1 cellular context compared by ENCODE assay signal in the genomic region with DNA sequence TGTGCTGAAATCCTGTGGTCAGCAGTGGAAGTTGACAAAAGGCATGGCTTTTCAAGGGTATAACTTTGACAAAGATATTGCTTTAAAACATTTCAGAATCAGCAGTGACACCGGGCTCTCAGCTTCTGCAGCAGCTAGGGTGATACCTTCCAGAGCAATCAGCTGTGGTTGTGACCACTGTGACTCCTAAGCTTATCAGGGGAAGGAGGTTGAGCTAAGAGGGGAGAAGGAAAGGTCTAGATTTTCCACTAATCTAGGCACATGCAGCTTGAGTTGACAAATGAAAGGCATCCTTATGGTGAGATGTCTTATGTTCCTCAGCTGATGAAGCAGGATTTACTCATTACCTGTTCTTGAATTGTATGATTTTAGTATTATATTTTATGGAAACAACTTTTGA.
TF ChIP-seq lines count a peak whose summit lies in the region.

No MANE protein-coding gene starts in this region.

TF ChIP-seq in K562, 482 proteins besides CTCF, POLR2A, EP300 and RAD21:
- peak; percentile 45; the same call in 1 of the 2 replicates for TF ChIP-seq CBFA2T2 (conservative IDR thresholded peaks at IDR 0.05)
- TF ChIP-seq ZNF133 (CRISPR knock-in tag; IDR thresholded peaks at IDR 0.05): no peak
- TF ChIP-seq RBM34 (IDR thresholded peaks at IDR 0.05; ENCODE audit: borderline replicate concordance, insufficient read depth, low read length): no peak
- peak; percentile 61 for TF ChIP-seq TCF3 (CRISPR knock-in tag; IDR thresholded peaks at IDR 0.05)
- no peak for TF ChIP-seq POLR2AphosphoS2 (IDR thresholded peaks at IDR 0.05; ENCODE audit: low read length)
- TF ChIP-seq DPF2 (IDR thresholded peaks at IDR 0.05): 0 out of 2 replicates have a peak, but pooled peaks have one; percentile 17
- peak; percentile 32; the same call in 1 of the 2 replicates for TF ChIP-seq TEAD4 (IDR thresholded peaks at IDR 0.05; ENCODE audit: low read length)
- no peak for TF ChIP-seq TEAD4 (CRISPR knock-in tag; IDR thresholded peaks at IDR 0.05; ENCODE audit: borderline replicate concordance)
- TF ChIP-seq, protein P1, sequence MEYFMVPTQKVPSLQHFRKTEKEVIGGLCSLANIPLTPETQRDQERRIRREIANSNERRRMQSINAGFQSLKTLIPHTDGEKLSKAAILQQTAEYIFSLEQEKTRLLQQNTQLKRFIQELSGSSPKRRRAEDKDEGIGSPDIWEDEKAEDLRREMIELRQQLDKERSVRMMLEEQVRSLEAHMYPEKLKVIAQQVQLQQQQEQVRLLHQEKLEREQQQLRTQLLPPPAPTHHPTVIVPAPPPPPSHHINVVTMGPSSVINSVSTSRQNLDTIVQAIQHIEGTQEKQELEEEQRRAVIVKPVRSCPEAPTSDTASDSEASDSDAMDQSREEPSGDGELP (CRISPR knock-in tag; IDR thresholded peaks at IDR 0.05; ENCODE audit: borderline replicate concordance): peak; percentile 36; the same call in 1 of the 2 replicates
- TF ChIP-seq, protein P2, sequence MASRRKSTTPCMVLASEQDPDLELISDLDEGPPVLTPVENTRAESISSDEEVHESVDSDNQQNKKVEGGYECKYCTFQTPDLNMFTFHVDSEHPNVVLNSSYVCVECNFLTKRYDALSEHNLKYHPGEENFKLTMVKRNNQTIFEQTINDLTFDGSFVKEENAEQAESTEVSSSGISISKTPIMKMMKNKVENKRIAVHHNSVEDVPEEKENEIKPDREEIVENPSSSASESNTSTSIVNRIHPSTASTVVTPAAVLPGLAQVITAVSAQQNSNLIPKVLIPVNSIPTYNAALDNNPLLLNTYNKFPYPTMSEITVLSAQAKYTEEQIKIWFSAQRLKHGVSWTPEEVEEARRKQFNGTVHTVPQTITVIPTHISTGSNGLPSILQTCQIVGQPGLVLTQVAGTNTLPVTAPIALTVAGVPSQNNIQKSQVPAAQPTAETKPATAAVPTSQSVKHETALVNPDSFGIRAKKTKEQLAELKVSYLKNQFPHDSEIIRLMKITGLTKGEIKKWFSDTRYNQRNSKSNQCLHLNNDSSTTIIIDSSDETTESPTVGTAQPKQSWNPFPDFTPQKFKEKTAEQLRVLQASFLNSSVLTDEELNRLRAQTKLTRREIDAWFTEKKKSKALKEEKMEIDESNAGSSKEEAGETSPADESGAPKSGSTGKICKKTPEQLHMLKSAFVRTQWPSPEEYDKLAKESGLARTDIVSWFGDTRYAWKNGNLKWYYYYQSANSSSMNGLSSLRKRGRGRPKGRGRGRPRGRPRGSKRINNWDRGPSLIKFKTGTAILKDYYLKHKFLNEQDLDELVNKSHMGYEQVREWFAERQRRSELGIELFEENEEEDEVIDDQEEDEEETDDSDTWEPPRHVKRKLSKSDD (conservative IDR thresholded peaks at IDR 0.05; ENCODE audit: low read length): no peak
- peak in 1 of 2 experiments; percentile 61; a peak in 1 of 4 replicates for TF ChIP-seq RCOR1 (IDR thresholded peaks at IDR 0.05; ENCODE audit: borderline replicate concordance in 1 of 2, low read depth in 2 of 2, low read length in 2 of 2)
- 0 out of 2 replicates have a peak, but pooled peaks have one; percentile 24 for TF ChIP-seq TAL1 (IDR thresholded peaks at IDR 0.05)
- TF ChIP-seq KDM1A (IDR thresholded peaks at IDR 0.05): peak; percentile 35 to 44; a peak in 2 of 4 replicates
- TF ChIP-seq ZNF134 (CRISPR knock-in tag; conservative IDR thresholded peaks at IDR 0.05): peak; percentile 87
- peak; percentile 31; the same call in 1 of the 2 replicates for TF ChIP-seq BHLHE40 (IDR thresholded peaks at IDR 0.05; ENCODE audit: low read length)
- no peak for TF ChIP-seq NFYB (IDR thresholded peaks at IDR 0.05; ENCODE audit: extremely low read depth, insufficient read length)
- TF ChIP-seq CBFA2T3 (IDR thresholded peaks at IDR 0.05): peak; percentile 74
- no peak for TF ChIP-seq ETV1 (tag; conservative IDR thresholded peaks at IDR 0.05; ENCODE audit: low read depth)
- TF ChIP-seq SRF (CRISPR knock-in tag; IDR thresholded peaks at IDR 0.05): no peak
